In genomic region chr17:40122944-40123810, GRCh38 we compare ENCODE assay signal across 1 cellular context.
TF ChIP-seq lines count a peak whose summit lies in the region.

No MANE protein-coding gene starts in this region.

TF ChIP-seq in HepG2, 621 proteins besides CTCF, POLR2A, EP300 and RAD21 (continued from another document and continues in another):
- TF ChIP-seq SKIL (CRISPR knock-in tag; IDR thresholded peaks at IDR 0.05; ENCODE audit: borderline replicate concordance) (0 out of 2 replicates have a peak, but pooled peaks have one; percentile 25), ARID2 (CRISPR knock-in tag; IDR thresholded peaks at IDR 0.05; ENCODE audit: borderline replicate concordance) (0 out of 2 replicates have a peak, but pooled peaks have one; percentile 29), POLR2G (IDR thresholded peaks at IDR 0.05; ENCODE audit: low read depth, low read length) (0 out of 2 replicates have a peak, but pooled peaks have one; percentile 25), ADNP (CRISPR knock-in tag; IDR thresholded peaks at IDR 0.05) (no peak), HNF4A (CRISPR knock-in tag; IDR thresholded peaks at IDR 0.05) (0 out of 2 replicates have a peak, but pooled peaks have one; percentile 6), PRMT3 (CRISPR knock-in tag; IDR thresholded peaks at IDR 0.05; ENCODE audit: borderline replicate concordance, low read depth) (no peak), DZIP1 (CRISPR knock-in tag; IDR thresholded peaks at IDR 0.05) (0 out of 2 replicates have a peak, but pooled peaks have one; percentile 60), ZNF891 (CRISPR knock-in tag; IDR thresholded peaks at IDR 0.05) (peak; percentile 57; the same call in 1 of the 2 replicates), HNF4G (IDR thresholded peaks at IDR 0.05; ENCODE audit: borderline replicate concordance, low read depth, low read length) (peak; percentile 78), HNF4G (CRISPR knock-in tag; IDR thresholded peaks at IDR 0.05; ENCODE audit: borderline replicate concordance, low read depth) (no peak; the same call in 1 of the 2 replicates), SP5 (CRISPR knock-in tag; IDR thresholded peaks at IDR 0.05; ENCODE audit: borderline replicate concordance, low read depth) (peak; percentile 26; the same call in 1 of the 2 replicates), HNF1A (IDR thresholded peaks at IDR 0.05; ENCODE audit: low read depth) (0 out of 2 replicates have a peak, but pooled peaks have one; percentile 25), HNF1A (CRISPR knock-in tag; IDR thresholded peaks at IDR 0.05; ENCODE audit: borderline replicate concordance) (no peak), CSRNP1 (CRISPR knock-in tag; IDR thresholded peaks at IDR 0.05) (0 out of 2 replicates have a peak, but pooled peaks have one; percentile 43), ZNF343 (CRISPR knock-in tag; IDR thresholded peaks at IDR 0.05) (no peak), THAP9 (CRISPR knock-in tag; IDR thresholded peaks at IDR 0.05; ENCODE audit: borderline replicate concordance) (peak; percentile 56; the same call in 1 of the 2 replicates), ZNF512B (CRISPR knock-in tag; IDR thresholded peaks at IDR 0.05; ENCODE audit: borderline replicate concordance) (no peak), POLR2AphosphoS5 (IDR thresholded peaks at IDR 0.05; ENCODE audit: low read depth, low read length) (peak; percentile 59), ZNF280D (CRISPR knock-in tag; IDR thresholded peaks at IDR 0.05) (peak; percentile 62; the same call in 1 of the 2 replicates), ZBTB3 (CRISPR knock-in tag; IDR thresholded peaks at IDR 0.05; ENCODE audit: borderline replicate concordance, low read depth) (0 out of 2 replicates have a peak, but pooled peaks have one; percentile 3), GATAD2A (CRISPR knock-in tag; IDR thresholded peaks at IDR 0.05) (peak; percentile 64), ZBTB43 (CRISPR knock-in tag; conservative IDR thresholded peaks at IDR 0.05) (peak; percentile 23; the same call in 1 of the 2 replicates)
